1 cellular context compared by ENCODE assay signal in genomic region chr11:78248191-78248590, GRCh38.
TF ChIP-seq lines count a peak whose summit lies in the region.

No MANE protein-coding gene starts in this region.

TF ChIP-seq in SK-N-SH treated with all-trans-retinoic acid at 6 μM for 48 hours, 23 proteins besides CTCF, POLR2A, EP300 and RAD21 (continued from another document):
- TF ChIP-seq CREB5 (CRISPR knock-in tag; IDR thresholded peaks at IDR 0.05; ENCODE audit: low read depth) (no peak), ARNTL (CRISPR knock-in tag; IDR thresholded peaks at IDR 0.05; ENCODE audit: borderline replicate concordance, low read depth) (no peak), ZFP3 (CRISPR knock-in tag; IDR thresholded peaks at IDR 0.05) (no peak), TCF4 (CRISPR knock-in tag; IDR thresholded peaks at IDR 0.05; ENCODE audit: borderline replicate concordance) (no peak), SNAI2 (CRISPR knock-in tag; IDR thresholded peaks at IDR 0.05) (no peak), BACH2 (CRISPR knock-in tag; IDR thresholded peaks at IDR 0.05; ENCODE audit: borderline replicate concordance) (no peak), CSDC2 (CRISPR knock-in tag; IDR thresholded peaks at IDR 0.05) (no peak), RARB (CRISPR knock-in tag; IDR thresholded peaks at IDR 0.05) (no peak), PATZ1 (CRISPR knock-in tag; IDR thresholded peaks at IDR 0.05; ENCODE audit: borderline replicate concordance) (no peak), ZNF70 (CRISPR knock-in tag; IDR thresholded peaks at IDR 0.05) (no peak), ZC3H10 (CRISPR knock-in tag; IDR thresholded peaks at IDR 0.05) (no peak), POU6F1 (CRISPR knock-in tag; IDR thresholded peaks at IDR 0.05; ENCODE audit: borderline replicate concordance, low read depth) (no peak), ISL1 (CRISPR knock-in tag; IDR thresholded peaks at IDR 0.05) (no peak)
